ENCODE assay signal across 11 cellular contexts in the genomic region with DNA sequence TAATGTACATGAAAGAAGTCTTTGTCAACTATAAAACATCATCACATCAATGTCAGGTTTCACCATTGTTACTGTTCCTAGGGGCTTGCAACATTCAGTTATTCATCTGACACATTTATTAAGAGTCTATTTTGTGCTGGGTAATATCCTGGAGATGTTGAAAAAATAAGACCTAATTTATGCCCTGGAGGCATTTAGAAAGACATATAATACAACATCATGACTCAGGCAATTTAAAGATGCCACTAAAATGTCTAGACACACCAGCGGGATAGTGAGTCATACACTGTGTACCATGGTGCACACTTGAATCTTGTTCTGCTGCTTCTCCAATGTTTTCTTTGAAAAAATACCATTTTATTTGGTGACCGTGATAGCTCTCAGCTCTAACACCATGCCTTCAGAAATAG. TPM values are rescaled to one million over a fixed set of nuclear protein-coding genes. Genes with fewer than 3 reads are reported as not detected.
DNase-seq lines count a peak whose midpoint lies in the region; ATAC-seq, FAIRE-seq and TF ChIP-seq lines count a peak whose summit lies in the region.
"Had no signal": no experiment of that assay in that cellular context is flagged by ENCODE, and none has a peak within 500 bp of the region (broad histone marks: within the 10 kb centered on the region; RNA-seq: fewer than 3 reads in every experiment).

No MANE protein-coding gene starts in this region.

- peak; percentile 98 for ATAC-seq in foreskin keratinocyte
- ATAC-seq in HG03175 (IDR thresholded peaks at IDR 0.05; ENCODE audit: unreplicated experiment), result no peak
- ATAC-seq: K562 had no signal

- FAIRE-seq in small intestine (lab: Jason Lieb, UNC), result no peak
- FAIRE-seq: K562 had no signal

- H3K36me3 ChIP-seq in HEK293 (ENCODE audit: control insufficient read depth in 2 of 2, insufficient read depth in 1 of 2, low read length in 2 of 2) (no peaks in the 10 kb centered on the region), small intestine (ENCODE audit: control insufficient read depth in 2 of 2, insufficient read depth in 2 of 2, low read length in 2 of 2) (no peaks in the 10 kb centered on the region)

- H3K27ac ChIP-seq in HEK293 (ENCODE audit: extremely low read depth, low read depth, low read length) (peak overlapping the region; percentile 59), foreskin keratinocyte (peak overlapping the region; percentile 74), small intestine (ENCODE audit: low read depth in 1 of 2, low read length in 1 of 2) (no peak overlapping the region)

- CTCF ChIA-PET in HEK293 (lab: Yijun Ruan, JAX), result interaction anchor here (1.4 to 1.5 kb wide), 2 partner anchors 74 to 107 kb away, joined by 3 to 6 read pairs; no protein-coding TSS in a partner anchor

- POLR2A ChIA-PET in HEK293 (lab: Yijun Ruan, JAX), result interaction anchor here (1.0 to 1.1 kb wide), 2 partner anchors 9 to 398 kb away, joined by 3 read pairs; no protein-coding TSS in a partner anchor

- H3K9me3 ChIP-seq in HEK293 (ENCODE audit: control insufficient read depth, insufficient read depth, low read depth, low read length) (no peaks in the 10 kb centered on the region), small intestine (ENCODE audit: control insufficient read depth, low read depth) (no peaks in the 10 kb centered on the region)

- DNase-seq in SK-MEL-5 (ENCODE audit: low read depth, low spot score) (peak; percentile 15), foreskin keratinocyte (peak; percentile 97), small intestine (peak; percentile 57), hepatic stellate cell (ENCODE audit: low spot score) (no peak), middle frontal gyrus (ENCODE audit: extremely low spot score, low spot score) (no peak)
- no peak for DNase-seq in stimulated activated CD4-positive, alpha-beta T cell treated with anti-CD3 and anti-CD28 coated beads, Interleukin-2, amount 100 ng/mL, for 24 hours
- DNase-seq: naive B cell had no signal

- WGBS in small intestine, 3 donors, result 20 to 58% (median 38%) methylated on average over 2 of the region's 2 CpGs

- TF ChIP-seq CTCF in HEK293 (tag by site-specific recombination; IDR thresholded peaks at IDR 0.05) (no peak), foreskin keratinocyte (conservative IDR thresholded peaks at IDR 0.05) (no peak)

- H3K4me1 ChIP-seq in HEK293 (ENCODE audit: control insufficient read depth, insufficient read depth, low read length), result 0 out of 2 replicates have a peak, but pooled peaks cover 3% of the 10 kb centered on the region
- peaks cover 18% of the 10 kb centered on the region for H3K4me1 ChIP-seq in foreskin keratinocyte
- peaks cover 0 to 2% of the 10 kb centered on the region in 2 donors for H3K4me1 ChIP-seq in small intestine (ENCODE audit: control insufficient read depth in 2 of 2, insufficient read depth in 1 of 2, low read depth in 1 of 2, low read length in 1 of 2)

- H3K4me3 ChIP-seq in HEK293 (ENCODE audit: low read depth, low read length), result no peak overlapping the region
- no peak overlapping the region for H3K4me3 ChIP-seq in small intestine (ENCODE audit: low read depth in 1 of 2, low read length in 2 of 2)
- H3K4me3 ChIP-seq: K562 had no signal

- in situ Hi-C loops in SK-MEL-5 (cut with HindIII; ENCODE audit: low pct_unique_long_range_greater_than_20kb, low sequenced_read_pairs), result no loop called here

- H3K27me3 ChIP-seq in foreskin keratinocyte (no peaks in the 10 kb centered on the region), small intestine (ENCODE audit: control insufficient read depth in 2 of 2, insufficient read depth in 2 of 2, low read length in 2 of 2) (no peaks in the 10 kb centered on the region)

TF ChIP-seq in HEK293, 187 proteins besides CTCF, POLR2A, EP300 and RAD21 (continues in another document):
- peak; percentile 63 for TF ChIP-seq ZNF335 (tag by site-specific recombination; conservative IDR thresholded peaks at IDR 0.05)
- no peak for TF ChIP-seq RBAK (tag by site-specific recombination; IDR thresholded peaks at IDR 0.05)
- TF ChIP-seq ZIC2 (tag by site-specific recombination; IDR thresholded peaks at IDR 0.05), result no peak; the same call in 1 of the 2 replicates
- no peak for TF ChIP-seq ZNF404 (tag by site-specific recombination; IDR thresholded peaks at IDR 0.05)
- TF ChIP-seq GLI2 (tag by site-specific recombination; IDR thresholded peaks at IDR 0.05; ENCODE audit: borderline replicate concordance, low read depth), result no peak
- no peak for TF ChIP-seq ZNF121 (tag by site-specific recombination; IDR thresholded peaks at IDR 0.05)
- no peak for TF ChIP-seq ZNF704 (tag by site-specific recombination; IDR thresholded peaks at IDR 0.05)
- TF ChIP-seq ZNF473 (tag by site-specific recombination; IDR thresholded peaks at IDR 0.05), result no peak
- TF ChIP-seq, protein P1, sequence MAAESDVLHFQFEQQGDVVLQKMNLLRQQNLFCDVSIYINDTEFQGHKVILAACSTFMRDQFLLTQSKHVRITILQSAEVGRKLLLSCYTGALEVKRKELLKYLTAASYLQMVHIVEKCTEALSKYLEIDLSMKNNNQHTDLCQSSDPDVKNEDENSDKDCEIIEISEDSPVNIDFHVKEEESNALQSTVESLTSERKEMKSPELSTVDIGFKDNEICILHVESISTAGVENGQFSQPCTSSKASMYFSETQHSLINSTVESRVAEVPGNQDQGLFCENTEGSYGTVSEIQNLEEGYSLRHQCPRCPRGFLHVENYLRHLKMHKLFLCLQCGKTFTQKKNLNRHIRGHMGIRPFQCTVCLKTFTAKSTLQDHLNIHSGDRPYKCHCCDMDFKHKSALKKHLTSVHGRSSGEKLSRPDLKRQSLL (tag by site-specific recombination; IDR thresholded peaks at IDR 0.05), result no peak
- peak; percentile 75 for TF ChIP-seq SP7 (tag by site-specific recombination; IDR thresholded peaks at IDR 0.05)
- TF ChIP-seq ZNF596 (tag by site-specific recombination; IDR thresholded peaks at IDR 0.05), result no peak
- TF ChIP-seq EGR2 (tag by site-specific recombination; IDR thresholded peaks at IDR 0.05; ENCODE audit: low read depth), result no peak
- 0 out of 2 replicates have a peak, but pooled peaks have one; percentile 45 for TF ChIP-seq ZNF24 (tag by site-specific recombination; IDR thresholded peaks at IDR 0.05)
- TF ChIP-seq ZNF639 (tag by site-specific recombination; IDR thresholded peaks at IDR 0.05), result peak; percentile 74; the same call in 1 of the 2 replicates
- TF ChIP-seq BCL11B (tag by site-specific recombination; IDR thresholded peaks at IDR 0.05; ENCODE audit: low read depth), result peak; percentile 70; the same call in 1 of the 2 replicates
- no peak for TF ChIP-seq ZNF112 (tag by site-specific recombination; IDR thresholded peaks at IDR 0.05)
- TF ChIP-seq PBX3 (CRISPR knock-in tag; IDR thresholded peaks at IDR 0.05), result no peak
- no peak for TF ChIP-seq ZNF561 (tag by site-specific recombination; IDR thresholded peaks at IDR 0.05; ENCODE audit: borderline replicate concordance)
- TF ChIP-seq, protein P2, sequence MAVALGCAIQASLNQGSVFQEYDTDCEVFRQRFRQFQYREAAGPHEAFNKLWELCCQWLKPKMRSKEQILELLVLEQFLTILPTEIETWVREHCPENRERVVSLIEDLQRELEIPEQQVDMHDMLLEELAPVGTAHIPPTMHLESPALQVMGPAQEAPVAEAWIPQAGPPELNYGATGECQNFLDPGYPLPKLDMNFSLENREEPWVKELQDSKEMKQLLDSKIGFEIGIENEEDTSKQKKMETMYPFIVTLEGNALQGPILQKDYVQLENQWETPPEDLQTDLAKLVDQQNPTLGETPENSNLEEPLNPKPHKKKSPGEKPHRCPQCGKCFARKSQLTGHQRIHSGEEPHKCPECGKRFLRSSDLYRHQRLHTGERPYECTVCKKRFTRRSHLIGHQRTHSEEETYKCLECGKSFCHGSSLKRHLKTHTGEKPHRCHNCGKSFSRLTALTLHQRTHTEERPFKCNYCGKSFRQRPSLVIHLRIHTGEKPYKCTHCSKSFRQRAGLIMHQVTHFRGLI (tag by site-specific recombination; IDR thresholded peaks at IDR 0.05), result peak; percentile 15; the same call in 1 of the 2 replicates
- TF ChIP-seq KLF10 (tag by site-specific recombination; IDR thresholded peaks at IDR 0.05), result peak; percentile 64; the same call in 1 of the 2 replicates
- no peak for TF ChIP-seq ZNF791 (tag by site-specific recombination; IDR thresholded peaks at IDR 0.05)

RNA-seq across cellular contexts. Expression of gene DPT, which starts 19.1 kb away (rescaled TPM):
- not detected in 2 replicates for total RNA-seq in SK-MEL-5 (2014; rRNA removed; shearing (Covaris generic))
- polyA plus RNA-seq in SK-MEL-5 (2015; cell fraction: cytosol; rRNA removed), result not detected in 2 replicates
- polyA plus RNA-seq in SK-MEL-5 (2015; cell fraction: nucleus; rRNA removed), result not detected in 2 replicates
- total RNA-seq in foreskin keratinocyte, result not detected in 2 replicates
- polyA plus RNA-seq in foreskin keratinocyte (not detected in 2 replicates), small intestine (10 to 100 TPM in 1 of 3 donors, 1 to 10 TPM in 1, under 1 TPM in 1; 0.89 to 42.3 (median 2.7) TPM)
- total RNA-seq: K562, OCI-LY7 had no signal
- polyA plus RNA-seq: K562 had no signal

Comparison
In these comparisons a context has a peak if more than half of its experiments do, and no peak if none do; other contexts are left out.
1. H3K27ac ChIP-seq: peak in HEK293 (single experiment) and foreskin keratinocyte (single experiment); none in small intestine (0 of 2).
2. DNase-seq: peak in SK-MEL-5 (single experiment), foreskin keratinocyte (2 of 2) and small intestine (single experiment); none in stimulated activated CD4-positive, alpha-beta T cell treated with anti-CD3 and anti-CD28 coated beads, Interleukin-2, amount 100 ng/mL, for 24 hours (0 of 2), hepatic stellate cell (single experiment) and middle frontal gyrus (single experiment).